In genomic region chr1:58948671-58949070, GRCh38 we compare ENCODE assay signal across 19 cellular contexts.
DNase-seq lines count a peak whose midpoint lies in the region; ATAC-seq, FAIRE-seq and TF ChIP-seq lines count a peak whose summit lies in the region.
"Had no signal": no experiment of that assay in that cellular context is flagged by ENCODE, and none has a peak within 500 bp of the region (broad histone marks: within the 10 kb centered on the region; RNA-seq: fewer than 3 reads in every experiment).

No MANE protein-coding gene starts in this region.

- H3K4me1 Mint-ChIP-seq in T-helper 1 cell treated with Interleukin-12 subunit alpha and Interleukin-12 subunit beta and Interleukin-4 antibody, amounts not matched to agents 30 μg/mL and 1 μg/mL, for 36 hours (ENCODE audit: low read depth): peaks cover 41% of the 10 kb centered on the region
- H3K4me1 Mint-ChIP-seq in activated naive CD8-positive, alpha-beta T cell treated with anti-CD3 and anti-CD28 coated beads, Interleukin-2, amount 10 ng/mL, durations not matched to agents 7 days and 5 days: peaks cover 26% of the 10 kb centered on the region
- peaks cover 36% of the 10 kb centered on the region for H3K4me1 Mint-ChIP-seq in activated naive CD8-positive, alpha-beta T cell treated with anti-CD3 and anti-CD28 coated beads for 36 hours
- H3K4me1 Mint-ChIP-seq: H9 had no signal

- no peak overlapping the region for H3K4me2 ChIP-seq in K562 (ENCODE audit: insufficient read depth, low read length)

- no peaks in the 10 kb centered on the region for H3K36me3 ChIP-seq in K562 (ENCODE audit: control insufficient read depth, insufficient read depth, low read length)

- peak; percentile 56 for ATAC-seq in activated naive CD8-positive, alpha-beta T cell treated with anti-CD3 and anti-CD28 coated beads, Interleukin-2, amount 10 ng/mL, durations not matched to agents 7 days and 5 days (ENCODE audit: low read depth)
- ATAC-seq in K562: no peak
- ATAC-seq: HepG2 had no signal

- no TSS peak for BruUV-seq in K562 (replicated peaks; lab: Mats Ljungman, UMichigan)

- TF ChIP-seq CTCF in K562 (IDR thresholded peaks at IDR 0.05 in 2 of 3, conservative IDR thresholded peaks at IDR 0.05 in 1 of 3; ENCODE audit: insufficient read depth in 2 of 3, low read depth in 1 of 3, low read length in 3 of 3): no peak

- CTCF ChIA-PET in K562 (lab: Yijun Ruan, JAX; ENCODE audit: low intra/inter-chr PET ratio): interaction anchor here (0.6 kb wide), 1 partner anchor 180 kb away, joined by 4 read pairs; no protein-coding TSS in a partner anchor

- no peaks in the 10 kb centered on the region for H3K27me3 ChIP-seq in K562 (ENCODE audit: control insufficient read depth in 2 of 2, insufficient read depth in 2 of 2, low read length in 2 of 2)

- no peaks in the 10 kb centered on the region for H3K9me3 ChIP-seq in K562 (replicated peaks; ENCODE audit: control insufficient read depth, insufficient read depth, low read depth, low read length)
- H3K9me3 ChIP-seq: Caco-2 had no signal

- POLR2A ChIA-PET in activated naive CD8-positive, alpha-beta T cell treated with anti-CD3 and anti-CD28 coated beads, Interleukin-2, amount 10 ng/mL, durations not matched to agents 7 days and 5 days (lab: Charles Lee): no interaction called here
- POLR2A ChIA-PET in K562 (lab: Yijun Ruan, JAX): no interaction called here

- no peak overlapping the region for H3K9ac ChIP-seq in K562 (ENCODE audit: insufficient read depth in 1 of 2, low read depth in 2 of 2, low read length in 2 of 2)

- peak overlapping the region; percentile 2 for H3K27ac Mint-ChIP-seq in T-helper 1 cell treated with Interleukin-12 subunit alpha and Interleukin-12 subunit beta and Interleukin-4 antibody, amounts not matched to agents 30 μg/mL and 1 μg/mL, for 36 hours
- H3K27ac Mint-ChIP-seq in activated naive CD8-positive, alpha-beta T cell treated with anti-CD3 and anti-CD28 coated beads, Interleukin-2, amount 10 ng/mL, durations not matched to agents 7 days and 5 days: no peak overlapping the region
- no peak overlapping the region for H3K27ac Mint-ChIP-seq in activated naive CD8-positive, alpha-beta T cell treated with anti-CD3 and anti-CD28 coated beads for 36 hours
- H3K27ac Mint-ChIP-seq: CD14-positive monocyte, H9 had no signal

- H3K9me3 Mint-ChIP-seq in T-helper 1 cell treated with Interleukin-12 subunit alpha and Interleukin-12 subunit beta and Interleukin-4 antibody, amounts not matched to agents 30 μg/mL and 1 μg/mL, for 36 hours: peaks cover 20% of the 10 kb centered on the region
- H3K9me3 Mint-ChIP-seq in activated naive CD8-positive, alpha-beta T cell treated with anti-CD3 and anti-CD28 coated beads, Interleukin-2, amount 10 ng/mL, durations not matched to agents 7 days and 5 days: peaks cover 8% of the 10 kb centered on the region
- H3K9me3 Mint-ChIP-seq in activated naive CD8-positive, alpha-beta T cell treated with anti-CD3 and anti-CD28 coated beads for 36 hours: peaks cover 4% of the 10 kb centered on the region
- H3K9me3 Mint-ChIP-seq: H9 had no signal

- no peak for TF ChIP-seq EP300 in K562 (IDR thresholded peaks at IDR 0.05; ENCODE audit: low read length)

- in situ Hi-C loops in K562 (cut with MboI): no loop called here

- H3K9me1 ChIP-seq in K562 (ENCODE audit: control insufficient read depth, insufficient read depth, low read length): no peaks in the 10 kb centered on the region

- H4K20me1 ChIP-seq in K562 (replicated peaks; ENCODE audit: control insufficient read depth, insufficient read depth, low read length): no peaks in the 10 kb centered on the region

- no peaks in the 10 kb centered on the region for H3K79me2 ChIP-seq in K562 (ENCODE audit: control insufficient read depth, insufficient read depth, low read length)

- DNase-seq in T-helper 1 cell (no peak), K562 (ENCODE audit: extremely low read depth in 1 of 4, low spot score in 3 of 4) (no peak), caudate nucleus (lab: John Stamatoyannopoulos, UW) (no peak), mesenteric fat pad (ENCODE audit: low spot score) (no peak), kidney glomerular epithelial cell (lab: John Stamatoyannopoulos, UW) (no peak)
- DNase-seq in activated naive CD8-positive, alpha-beta T cell treated with anti-CD3 and anti-CD28 coated beads, Interleukin-2, amount 10 ng/mL, durations not matched to agents 7 days and 5 days: no peak
- DNase-seq in activated naive CD8-positive, alpha-beta T cell treated with anti-CD3 and anti-CD28 coated beads for 36 hours: no peak
- DNase-seq: Caco-2; CD8-positive, alpha-beta memory T cell; DND-41; GDM1; GOT3; H9 had no signal

- no peaks in the 10 kb centered on the region for H3K27me3 Mint-ChIP-seq in T-helper 1 cell treated with Interleukin-12 subunit alpha and Interleukin-12 subunit beta and Interleukin-4 antibody, amounts not matched to agents 30 μg/mL and 1 μg/mL, for 36 hours (ENCODE audit: low read depth)
- H3K27me3 Mint-ChIP-seq in activated naive CD8-positive, alpha-beta T cell treated with anti-CD3 and anti-CD28 coated beads, Interleukin-2, amount 10 ng/mL, durations not matched to agents 7 days and 5 days: no peaks in the 10 kb centered on the region
- H3K27me3 Mint-ChIP-seq in activated naive CD8-positive, alpha-beta T cell treated with anti-CD3 and anti-CD28 coated beads for 36 hours: no peaks in the 10 kb centered on the region

- no peak overlapping the region for H3K4me3 ChIP-seq in K562

- FAIRE-seq in K562 (lab: Jason Lieb, UNC): no peak
- FAIRE-seq: GM12892, HepG2, HTR-8/SVneo had no signal

- peaks cover 22% of the 10 kb centered on the region for H3K36me3 Mint-ChIP-seq in T-helper 1 cell treated with Interleukin-12 subunit alpha and Interleukin-12 subunit beta and Interleukin-4 antibody, amounts not matched to agents 30 μg/mL and 1 μg/mL, for 36 hours (ENCODE audit: low read depth)
- peaks cover 10% of the 10 kb centered on the region for H3K36me3 Mint-ChIP-seq in activated naive CD8-positive, alpha-beta T cell treated with anti-CD3 and anti-CD28 coated beads, Interleukin-2, amount 10 ng/mL, durations not matched to agents 7 days and 5 days
- H3K36me3 Mint-ChIP-seq in activated naive CD8-positive, alpha-beta T cell treated with anti-CD3 and anti-CD28 coated beads for 36 hours: no peaks in the 10 kb centered on the region
- H3K36me3 Mint-ChIP-seq: CD8-positive, alpha-beta memory T cell had no signal

- no peak overlapping the region for H3K27ac ChIP-seq in K562 (ENCODE audit: extremely low read depth, low read depth, low read length)
- H3K27ac ChIP-seq in caudate nucleus (ENCODE audit: low read depth, low read length): no peak overlapping the region
- H3K27ac ChIP-seq: 22Rv1 had no signal

- TF ChIP-seq POLR2A in K562 (conservative IDR thresholded peaks at IDR 0.05): no peak

- H3K4me3 Mint-ChIP-seq in T-helper 1 cell treated with Interleukin-12 subunit alpha and Interleukin-12 subunit beta and Interleukin-4 antibody, amounts not matched to agents 30 μg/mL and 1 μg/mL, for 36 hours: peak overlapping the region; percentile 5
- H3K4me3 Mint-ChIP-seq in activated naive CD8-positive, alpha-beta T cell treated with anti-CD3 and anti-CD28 coated beads, Interleukin-2, amount 10 ng/mL, durations not matched to agents 7 days and 5 days: no peak overlapping the region
- H3K4me3 Mint-ChIP-seq in activated naive CD8-positive, alpha-beta T cell treated with anti-CD3 and anti-CD28 coated beads for 36 hours: no peak overlapping the region
- H3K4me3 Mint-ChIP-seq: CD14-positive monocyte; CD8-positive, alpha-beta memory T cell; H9 had no signal

- peak overlapping the region; percentile 63; the same call in 1 of the 2 replicates for H2AFZ ChIP-seq in K562 (ENCODE audit: low read depth, low read length)

- no peaks in the 10 kb centered on the region; a peak in 1 of 5 replicates for H3K4me1 ChIP-seq in K562 (replicated peaks in 1 of 2; ENCODE audit: control insufficient read depth in 2 of 2, insufficient read depth in 2 of 2, low read length in 2 of 2)
- H3K4me1 ChIP-seq: Caco-2 had no signal

- intact Hi-C loops in K562 (cut with micrococcal nuclease): no loop called here

- TF ChIP-seq RAD21 in K562 (CRISPR knock-in tag; conservative IDR thresholded peaks at IDR 0.05 in 1 of 2, IDR thresholded peaks at IDR 0.05 in 1 of 2): no peak

TF ChIP-seq in K562, 482 proteins besides CTCF, POLR2A, EP300 and RAD21:
- TF ChIP-seq ZNF75A (CRISPR knock-in tag; IDR thresholded peaks at IDR 0.05) (no peak), MXI1 (IDR thresholded peaks at IDR 0.05; ENCODE audit: low read depth, low read length) (no peak), ZFX (CRISPR knock-in tag; IDR thresholded peaks at IDR 0.05) (no peak), ETV6 (IDR thresholded peaks at IDR 0.05; ENCODE audit: borderline replicate concordance in 1 of 2, low read depth in 2 of 2, low read length in 1 of 2) (no peak), ETV6 (CRISPR knock-in tag; IDR thresholded peaks at IDR 0.05; ENCODE audit: borderline replicate concordance) (no peak)
